In genomic region chr7:101780281-101780680, GRCh38 we compare ENCODE assay signal across 27 cellular contexts.
"Had no signal": no experiment of that assay in that cellular context is flagged by ENCODE, and none has a peak within 500 bp of the region (broad histone marks: within the 10 kb centered on the region; RNA-seq: fewer than 3 reads in every experiment).

No MANE protein-coding gene starts in this region.

- H3K27ac ChIP-seq: stomach, suprapubic skin, testis, thoracic aorta, thyroid gland, tibial artery, tibial nerve, transverse colon, upper lobe of left lung, upper lobe of right lung, uterus, vagina had no signal

- ATAC-seq: stimulated activated effector memory CD8-positive, alpha-beta T cell treated with anti-CD3 and anti-CD28 coated beads, Interleukin-12 subunit alpha, Interleukin-12 subunit beta, amount 100 ng/mL, for 72 hours; stimulated activated memory B cell treated with anti-CD40 and anti-IgM and Interleukin-4, amounts not matched to agents 10 μg/mL and 1 μg/mL and 100 μg/mL, for 72 hours; stimulated activated naive B cell treated with anti-CD40 and anti-IgM and Interleukin-4, amounts not matched to agents 10 μg/mL and 1 μg/mL and 100 μg/mL, for 72 hours; stimulated activated naive CD8-positive, alpha-beta T cell treated with anti-CD3 and anti-CD28 coated beads, Interleukin-15, amount 100 ng/mL, for 72 hours; stimulated activated naive CD8-positive, alpha-beta T cell treated with anti-CD3 and anti-CD28 coated beads, Interleukin-15, Interleukin-2, amounts not matched to agents 100 U/mL and 50 U/mL, for 24 hours; upper lobe of right lung had no signal

- H3K4me1 ChIP-seq: suprapubic skin, thyroid gland, uterus had no signal

- DNase-seq: stimulated activated CD4-positive, alpha-beta T cell treated with anti-CD3 and anti-CD28 coated beads, Interleukin-2, amount 100 ng/mL, for 48 hours; stimulated activated CD4-positive, alpha-beta T cell treated with anti-CD3 and anti-CD28 coated beads, Interleukin-4, amount 100 ng/mL, for 1 hour; stimulated activated CD4-positive, alpha-beta T cell treated with anti-CD3 and anti-CD28 coated beads, Interleukin-4, amount 100 ng/mL, for 24 hours; stimulated activated CD4-positive, alpha-beta T cell treated with anti-CD3 and anti-CD28 coated beads, Interleukin-4, amount 100 ng/mL, for 4 hours; stimulated activated CD8-positive, alpha-beta memory T cell treated with anti-CD3 and anti-CD28 coated beads, Interleukin-4, amount 100 ng/mL, for 48 hours; stimulated activated naive B cell treated with anti-CD40 and anti-IgM and Interleukin-4, amounts not matched to agents 10 μg/mL and 1 μg/mL and 100 μg/mL, for 72 hours; stimulated activated naive CD4-positive, alpha-beta T cell; stimulated activated naive CD4-positive, alpha-beta T cell treated with Interleukin-2 at 50 U/mL for 16 hours; stimulated activated naive CD8-positive, alpha-beta T cell treated with anti-CD3 and anti-CD28 coated beads, Interleukin-15, amount 100 ng/mL, for 72 hours; stimulated activated naive CD8-positive, alpha-beta T cell treated with anti-CD3 and anti-CD28 coated beads, Interleukin-15, Interleukin-2, amounts not matched to agents 100 U/mL and 50 U/mL, for 24 hours; stomach; substantia nigra; testis; thyroid gland; tibial artery; transverse colon; trophoblast cell; upper lobe of left lung; upper lobe of right lung; uterus had no signal

- H3K9me3 ChIP-seq: stomach, suprapubic skin, testis, thoracic aorta, thyroid gland, tibial artery, tibial nerve, transverse colon, upper lobe of left lung, upper lobe of right lung, uterus, vagina had no signal

- H3K4me3 ChIP-seq: stomach, suprapubic skin, testis, thoracic aorta, thyroid gland, tibial artery, tibial nerve, transverse colon, upper lobe of left lung, upper lobe of right lung, uterus, vagina had no signal

- H3K27me3 ChIP-seq: testis, thyroid gland, tibial nerve, transverse colon, upper lobe of left lung, upper lobe of right lung, uterus, vagina had no signal

- H3K36me3 ChIP-seq: stomach, suprapubic skin, thoracic aorta, thyroid gland, tibial artery, tibial nerve, transverse colon, upper lobe of left lung, upper lobe of right lung, uterus, vagina had no signal

- FAIRE-seq: urothelium cell line had no signal
